In genomic region chr2:47401789-47402554, GRCh38 we compare ENCODE assay signal across 9 cellular contexts. TPM values are rescaled to one million over a fixed set of nuclear protein-coding genes. Genes with fewer than 3 reads are reported as not detected.
DNase-seq lines count a peak whose midpoint lies in the region; ATAC-seq, FAIRE-seq and TF ChIP-seq lines count a peak whose summit lies in the region.
"Had no signal": no experiment of that assay in that cellular context is flagged by ENCODE, and none has a peak within 500 bp of the region (broad histone marks: within the 10 kb centered on the region; RNA-seq: fewer than 3 reads in every experiment).

No MANE protein-coding gene starts in this region.

- BruUV-seq in A673 (replicated peaks; lab: Mats Ljungman, UMichigan) (no TSS peak), IMR-90 (replicated peaks; lab: Mats Ljungman, UMichigan) (no TSS peak)

- no peak for TF ChIP-seq CTCF in A673 (conservative IDR thresholded peaks at IDR 0.05; ENCODE audit: low read depth, low read length)
- no peak for TF ChIP-seq CTCF in IMR-90 (conservative IDR thresholded peaks at IDR 0.05; ENCODE audit: low read depth, low read length)
- no peak for TF ChIP-seq CTCF in brain (conservative IDR thresholded peaks at IDR 0.05)
- TF ChIP-seq CTCF in mesothelial cell of epicardium (IDR thresholded peaks at IDR 0.05; ENCODE audit: unreplicated experiment): no peak
- no peak for TF ChIP-seq CTCF in GM13976 (IDR thresholded peaks at IDR 0.05; ENCODE audit: borderline replicate concordance, control extremely low read depth, extremely low read depth, insufficient read depth, missing control alignments)

- H3K4me3 ChIP-seq in A673 (ENCODE audit: low read depth, low read length, poor library complexity, severe bottlenecking) (peak overlapping the region; percentile 86), IMR-90 (ENCODE audit: insufficient read depth, low read depth, low read length) (peak overlapping the region; percentile 68), aorta (ENCODE audit: low read length in 2 of 2) (peak overlapping the region in 1 of 2 donors; percentile 70)

- H3K27me3 ChIP-seq in A673 (replicated peaks; ENCODE audit: insufficient read depth, low read depth, low read length, poor library complexity) (no peaks in the 10 kb centered on the region), IMR-90 (ENCODE audit: control insufficient read depth, insufficient read depth, low read length) (no peaks in the 10 kb centered on the region), aorta (ENCODE audit: control insufficient read depth in 1 of 2, insufficient read depth in 2 of 2, low read length in 1 of 2) (no peaks in the 10 kb centered on the region)

- H4K20me1 ChIP-seq in IMR-90 (ENCODE audit: insufficient read depth, low read length): no peaks in the 10 kb centered on the region

- peaks cover 24% of the 10 kb centered on the region for H3K36me3 Mint-ChIP-seq in brain
- peaks cover 17% of the 10 kb centered on the region for H3K36me3 Mint-ChIP-seq in mesothelial cell of epicardium

- peak overlapping the region; percentile 73; the same call in 1 of the 2 replicates for H3K9ac ChIP-seq in IMR-90 (ENCODE audit: low read depth, low read length)

- H3K27ac ChIP-seq in A673 (ENCODE audit: low read depth, low read length, poor library complexity, severe bottlenecking) (peak overlapping the region; percentile 52), IMR-90 (ENCODE audit: insufficient read depth, low read length) (no peak overlapping the region), aorta (ENCODE audit: low read depth in 1 of 2, low read length in 2 of 2) (no peak overlapping the region)

- H3K4me1 ChIP-seq in A673 (ENCODE audit: insufficient read depth, low read length, poor library complexity, severe bottlenecking) (no peaks in the 10 kb centered on the region), IMR-90 (ENCODE audit: control insufficient read depth, insufficient read depth, low read length) (no peaks in the 10 kb centered on the region; the same call in 1 of the 2 replicates), aorta (ENCODE audit: control insufficient read depth in 1 of 2, insufficient read depth in 2 of 2, low read length in 2 of 2) (no peaks in the 10 kb centered on the region)

- peak overlapping the region; percentile 95 to 97 for H4K8ac ChIP-seq in IMR-90 (ENCODE audit: low read depth in 2 of 2, low read length in 2 of 2)

- H3K9me3 ChIP-seq in A673 (ENCODE audit: low read depth, low read length, poor library complexity, severe bottlenecking): no peaks in the 10 kb centered on the region
- no peaks in the 10 kb centered on the region for H3K9me3 ChIP-seq in IMR-90 (ENCODE audit: control insufficient read depth, insufficient read depth, low read length)
- no peaks in the 10 kb centered on the region for H3K9me3 ChIP-seq in aorta (ENCODE audit: control insufficient read depth, low read length)

- peak overlapping the region; percentile 55 for H4K5ac ChIP-seq in IMR-90 (ENCODE audit: low read depth, low read length)

- H3K4ac ChIP-seq in IMR-90 (ENCODE audit: low read depth, low read length): peak overlapping the region; percentile 77; the same call in 1 of the 2 replicates

- in situ Hi-C loops in IMR-90 (cut with MboI; ENCODE audit: low sequenced_read_pairs): no loop called here
- in situ Hi-C loops in GM13976 (cut with MboI; ENCODE audit: low sequenced_read_pairs, unreplicated experiment): no loop called here

- no peak overlapping the region; the same call in 1 of the 2 replicates for H3K56ac ChIP-seq in IMR-90 (ENCODE audit: extremely low read depth, insufficient read depth, low read length)

- CTCF ChIA-PET in A673 (lab: Charles Lee) (interaction anchor here (1.3 kb wide), 1 partner anchor 14 kb away, joined by 14 read pairs; no protein-coding TSS in a partner anchor), IMR-90 (lab: Yijun Ruan, JAX) (interaction anchor here (0.6 to 1.9 kb wide), 3 partner anchors 14 to 67 kb away, joined by 3 to 11 read pairs (median 3); no protein-coding TSS in a partner anchor)

- intact Hi-C loops in A673 (cut with micrococcal nuclease; ENCODE audit: unreplicated experiment) (no loop called here), IMR-90 (cut with micrococcal nuclease) (no loop called here), aorta (cut with DNase I) (no loop called here)

- H2BK120ac ChIP-seq in IMR-90 (ENCODE audit: low read depth, low read length): no peak overlapping the region

- peak overlapping the region; percentile 84 for H3K4me2 ChIP-seq in IMR-90 (ENCODE audit: low read depth, low read length)

- peaks cover 7% of the 10 kb centered on the region for H3K9me1 ChIP-seq in IMR-90 (ENCODE audit: insufficient read depth, low read length)

- H3K27me3 Mint-ChIP-seq in brain: peaks cover 3% of the 10 kb centered on the region
- H3K27me3 Mint-ChIP-seq in mesothelial cell of epicardium (ENCODE audit: low read depth): no peaks in the 10 kb centered on the region

- no peak overlapping the region for H3K23ac ChIP-seq in IMR-90 (ENCODE audit: low read depth, low read length)

- no peak for ATAC-seq in IMR-90 (ENCODE audit: low read depth)
- ATAC-seq in aorta (ENCODE audit: low FRiP score): no peak

- no peak for DNase-seq in A673 (ENCODE audit: low spot score)
- no peak for DNase-seq in IMR-90
- DNase-seq in mesothelial cell of epicardium (ENCODE audit: low spot score in 2 of 2, unreplicated experiment in 2 of 2): peak in 1 of 2 experiments; percentile 29
- DNase-seq in GM13976 (ENCODE audit: low spot score): no peak
- DNase-seq in cerebellar nuclear complex (lab: John Stamatoyannopoulos, UW): no peak
- DNase-seq in frontal cortex (ENCODE audit: low spot score in 2 of 2): no peak
- no peak for DNase-seq in aorta

- H3K27ac Mint-ChIP-seq in brain (peak overlapping the region; percentile 89 to 99 (median 98)), mesothelial cell of epicardium (peak overlapping the region; percentile 97)

- FAIRE-seq in frontal cortex (lab: Jason Lieb, UNC): no peak

- no peak overlapping the region for H3K18ac ChIP-seq in IMR-90 (ENCODE audit: low read depth, low read length)

- H3K4me1 Mint-ChIP-seq in brain (peaks cover 40% of the 10 kb centered on the region), mesothelial cell of epicardium (peaks cover 19% of the 10 kb centered on the region)

- peak overlapping the region; percentile 95 to 100 (median 99) for H3K4me3 Mint-ChIP-seq in brain
- H3K4me3 Mint-ChIP-seq in mesothelial cell of epicardium: peak overlapping the region; percentile 94

- H3K79me1 ChIP-seq in IMR-90 (ENCODE audit: low read depth in 1 of 2, low read length in 2 of 2): peaks cover 9 to 18% of the 10 kb centered on the region in 2 experiments; a peak in 3 of 4 replicates

- 64% methylated on average over 18 of the region's 36 CpGs; no CpG with 5 or more reads in 1 of the 2 experiments for WGBS in IMR-90 (ENCODE audit: extremely low coverage in 2 of 2, insufficient read length in 1 of 2), 2 experiments
- WGBS in aorta, 2 donors: 38 to 55% methylated on average over 36 of the region's 36 CpGs

- H2AFZ ChIP-seq in IMR-90 (replicated peaks; ENCODE audit: low read length, poor library complexity): peak overlapping the region; percentile 98

- H2BK20ac ChIP-seq in IMR-90 (ENCODE audit: low read depth, low read length): no peak overlapping the region

- H2BK15ac ChIP-seq in IMR-90 (ENCODE audit: low read depth, low read length): no peak overlapping the region

- no peak overlapping the region for H4K91ac ChIP-seq in IMR-90 (ENCODE audit: insufficient read depth, low read depth, low read length)

- POLR2A ChIA-PET in A673 (lab: Charles Lee; ENCODE audit: low non-redundant PET): no interaction called here
- POLR2A ChIA-PET in IMR-90 (lab: Charles Lee; ENCODE audit: unreplicated experiment): no interaction called here

- no peak overlapping the region for H3K14ac ChIP-seq in IMR-90 (replicated peaks; ENCODE audit: low read depth, low read length)

- dilution Hi-C loops in IMR-90 (cut with HindIII; ENCODE audit: low sequenced_read_pairs, unreplicated experiment): no loop called here

- no peak overlapping the region for H2BK5ac ChIP-seq in IMR-90 (ENCODE audit: low read depth, low read length, poor library complexity, severe bottlenecking)

- H2AK9ac ChIP-seq in IMR-90 (replicated peaks; ENCODE audit: low read depth, low read length, poor library complexity): peak overlapping the region; percentile 90

- H3K36me3 ChIP-seq in A673 (ENCODE audit: insufficient read depth, low read length, poor library complexity, severe bottlenecking) (peaks cover 10% of the 10 kb centered on the region), IMR-90 (ENCODE audit: control insufficient read depth, insufficient read depth, low read length) (no peaks in the 10 kb centered on the region), aorta (ENCODE audit: control insufficient read depth in 1 of 2, insufficient read depth in 2 of 2, low read length in 1 of 2) (no peaks in the 10 kb centered on the region)

- H3K9me3 Mint-ChIP-seq in brain (peaks cover 8 to 18% (median 11%) of the 10 kb centered on the region in 5 experiments), mesothelial cell of epicardium (peaks cover 9% of the 10 kb centered on the region)

- no peak for TF ChIP-seq POLR2A in IMR-90 (IDR thresholded peaks at IDR 0.05; ENCODE audit: low read depth, low read length)

- no peak for TF ChIP-seq RAD21 in IMR-90 (IDR thresholded peaks at IDR 0.05; ENCODE audit: low read length)

- no peak overlapping the region for H2AK5ac ChIP-seq in IMR-90 (ENCODE audit: low read depth, low read length)

TF ChIP-seq in IMR-90, 13 proteins besides CTCF, POLR2A, EP300 and RAD21 (continues in another document):
- TF ChIP-seq SMC3 (IDR thresholded peaks at IDR 0.05; ENCODE audit: low read depth, low read length) (no peak), MAFK (IDR thresholded peaks at IDR 0.05; ENCODE audit: low read depth, low read length) (no peak), MAZ (IDR thresholded peaks at IDR 0.05; ENCODE audit: borderline replicate concordance, low read depth, low read length) (no peak), CEBPB (IDR thresholded peaks at IDR 0.05; ENCODE audit: low read depth, low read length) (no peak), BHLHE40 (IDR thresholded peaks at IDR 0.05; ENCODE audit: low read depth, low read length) (no peak)

RNA-seq across cellular contexts. Expression of gene MSH2, which starts 1.0 kb away (rescaled TPM):
- total RNA-seq in A673 (2021) (82.4 and 83.7 TPM in 2 replicates), IMR-90 (2012; rRNA removed) (22.6 and 33.3 TPM in 2 replicates), mesothelial cell of epicardium (38.3 to 39.9 TPM (median 39.6 TPM) in 3 replicates), frontal cortex (89.7 TPM), aorta (10 to 100 TPM in 1 of 2 donors, 1 to 10 TPM in 1; 5.5 to 15.4 TPM)
- polyA plus RNA-seq in IMR-90 (2012; rRNA removed) (10.7 and 13.8 TPM in 2 replicates), brain (ENCODE audit: insufficient read depth, low read depth, low replicate concordance) (28.2 TPM), aorta (1 to 10 TPM; 6.0 to 6.1 TPM)
- polyA plus RNA-seq in IMR-90 (2012; cell fraction: cytosol; rRNA removed): 2.0 and 3.2 TPM in 2 replicates
- 0.75 and 4.6 TPM in 2 replicates for polyA plus RNA-seq in IMR-90 (2012; cell fraction: nucleus; rRNA removed; ENCODE audit: low replicate concordance)

RNA-seq across cellular contexts. Expression of gene EPCAM, which starts 32.9 kb away (rescaled TPM):
- total RNA-seq in A673 (2021): 0.39 and 0.68 TPM in 2 replicates
- 0.18 and 0.28 TPM in 2 replicates for total RNA-seq in IMR-90 (2012; rRNA removed)
- polyA plus RNA-seq in IMR-90 (2012; rRNA removed): 0.09 and 0.27 TPM in 2 replicates
- 0.05 TPM in 1 of 2 replicates, not detected in the other for polyA plus RNA-seq in IMR-90 (2012; cell fraction: cytosol; rRNA removed)
- not detected in 2 replicates for polyA plus RNA-seq in IMR-90 (2012; cell fraction: nucleus; rRNA removed; ENCODE audit: low replicate concordance)
- 194 TPM for polyA plus RNA-seq in brain (ENCODE audit: insufficient read depth, low read depth, low replicate concordance)
- 132 to 136 TPM (median 134 TPM) in 3 replicates for total RNA-seq in mesothelial cell of epicardium
- 19.6 TPM for total RNA-seq in frontal cortex
- total RNA-seq in aorta: under 1 TPM in 1 of 2 donors, not detected in 1; 0.32 TPM
- 10 to 100 TPM in 1 of 2 donors, 1 to 10 TPM in 1; 3.1 to 58.1 TPM for polyA plus RNA-seq in aorta
- total RNA-seq: RPMI7951 had no signal

Comparison
In these comparisons a context has a peak if more than half of its experiments do, and no peak if none do; other contexts are left out.
1. RNA of gene EPCAM, which starts 32.9 kb away (total RNA-seq): 132 to 136 TPM in mesothelial cell of epicardium and 19.6 TPM in frontal cortex (single experiment); 0.39 to 0.68 TPM in A673, 0.32 TPM in aorta and 0.18 to 0.28 TPM in IMR-90; every median in the first group is over 10 times any median in the second.